In the genomic region with DNA sequence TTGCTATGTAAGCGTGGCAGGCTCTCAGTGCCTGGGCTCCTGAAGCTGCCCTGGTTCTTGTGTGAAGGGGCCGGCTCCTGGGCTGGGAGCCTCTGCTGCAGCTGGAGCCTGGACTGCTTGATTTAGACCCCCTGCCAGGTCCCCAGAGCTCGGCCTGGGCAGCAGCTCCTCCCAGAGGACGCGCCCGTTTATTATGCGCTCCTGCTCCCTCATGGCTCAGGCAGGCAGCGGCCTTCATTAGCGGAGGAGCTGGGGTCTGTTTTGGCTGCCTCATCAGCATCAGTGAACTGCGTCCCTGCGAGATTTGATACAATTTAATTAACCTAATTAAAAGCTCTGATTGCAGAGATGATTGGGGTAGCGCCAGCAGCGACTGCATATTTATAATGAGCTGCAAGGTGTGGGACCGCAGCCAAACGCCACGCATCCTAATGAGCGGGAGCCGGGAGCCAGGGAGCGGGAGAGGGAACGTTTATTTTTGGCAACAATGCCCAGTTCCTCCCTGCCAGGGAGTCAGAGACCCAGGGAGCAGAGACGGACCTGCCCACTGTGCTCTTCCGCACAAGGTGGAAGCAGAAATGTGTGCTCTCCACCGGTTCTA, we compare ENCODE assay signal across 8 cellular contexts. TPM values are rescaled to one million over a fixed set of nuclear protein-coding genes. Genes with fewer than 3 reads are reported as not detected.
DNase-seq lines count a peak whose midpoint lies in the region; ATAC-seq and TF ChIP-seq lines count a peak whose summit lies in the region.

No MANE protein-coding gene starts in this region.

- peak overlapping the region; percentile 64 for H3K27ac Mint-ChIP-seq in mesothelial cell of epicardium

- H3K4me1 Mint-ChIP-seq in mesothelial cell of epicardium: peaks cover 45% of the 10 kb centered on the region

- ATAC-seq in sciatic nerve: no peak

- intact Hi-C loops in sciatic nerve (cut with DNase I) (loop anchor here (10.0 kb wide), 1 partner anchor 786 kb away; no protein-coding TSS in a partner anchor), lower leg skin (cut with DNase I; ENCODE audit: low total_unique reads) (loop anchor here (10.0 kb wide), 1 partner anchor 806 kb away; no protein-coding TSS in a partner anchor)

- H3K4me3 ChIP-seq in astrocyte of the spinal cord (ENCODE audit: low read depth, low read length): no peak overlapping the region
- no peak overlapping the region for H3K4me3 ChIP-seq in lower leg skin (ENCODE audit: low read depth, poor library complexity, severe bottlenecking)
- no peak overlapping the region for H3K4me3 ChIP-seq in effector memory CD4-positive, alpha-beta T cell (ENCODE audit: insufficient read depth, low read depth, low read length, poor library complexity, severe bottlenecking)

- 17 to 28% methylated on average over 15 to 23 of the region's 23 CpGs for WGBS in lower leg skin, 2 donors

- TF ChIP-seq POLR2A in lower leg skin (IDR thresholded peaks at IDR 0.05): no peak

- in situ Hi-C loops in astrocyte of the spinal cord (cut with HindIII; ENCODE audit: low sequenced_read_pairs): no loop called here

- H3K9me3 ChIP-seq in effector memory CD4-positive, alpha-beta T cell (ENCODE audit: control insufficient read depth, low read length): no peaks in the 10 kb centered on the region

- H3K36me3 ChIP-seq in effector memory CD4-positive, alpha-beta T cell (ENCODE audit: control insufficient read depth, insufficient read depth, low read length): peaks cover 17% of the 10 kb centered on the region

- H3K27me3 Mint-ChIP-seq in mesothelial cell of epicardium (ENCODE audit: low read depth): peaks cover 4% of the 10 kb centered on the region

- TF ChIP-seq CTCF in astrocyte of the spinal cord (IDR thresholded peaks at IDR 0.05; ENCODE audit: low read depth, low read length) (peak; percentile 34), mesothelial cell of epicardium (IDR thresholded peaks at IDR 0.05; ENCODE audit: unreplicated experiment) (no peak), lower leg skin (IDR thresholded peaks at IDR 0.05) (no peak)

- DNase-seq in DMS 273 (lab: John Stamatoyannopoulos, UW; ENCODE audit: unreplicated experiment): peak; percentile 100
- peak; percentile 60 for DNase-seq in NCI-H1694 treated with DMSO at 0.1 percent for 48 hours (lab: John Stamatoyannopoulos, UW)
- DNase-seq in astrocyte of the spinal cord (ENCODE audit: low read depth, low spot score): peak; percentile 63
- no peak for DNase-seq in mesothelial cell of epicardium (ENCODE audit: low spot score in 2 of 2, unreplicated experiment in 2 of 2)
- DNase-seq in sciatic nerve (ENCODE audit: low spot score): no peak
- DNase-seq in lower leg skin (ENCODE audit: low spot score in 2 of 2): no peak
- no peak for DNase-seq in effector memory CD4-positive, alpha-beta T cell
- DNase-seq in LoVo (ENCODE audit: low spot score): no peak

- H3K27ac ChIP-seq in effector memory CD4-positive, alpha-beta T cell (ENCODE audit: insufficient read depth, low read length, poor library complexity, severe bottlenecking): no peak overlapping the region

- H3K4me1 ChIP-seq in effector memory CD4-positive, alpha-beta T cell (ENCODE audit: control insufficient read depth, insufficient read depth, low read length, poor library complexity, severe bottlenecking): peaks cover 18% of the 10 kb centered on the region

- H3K9me3 Mint-ChIP-seq in mesothelial cell of epicardium: no peaks in the 10 kb centered on the region

- H3K36me3 Mint-ChIP-seq in mesothelial cell of epicardium: peaks cover 12% of the 10 kb centered on the region

- no peak overlapping the region for H3K4me3 Mint-ChIP-seq in mesothelial cell of epicardium

- H3K27me3 ChIP-seq in effector memory CD4-positive, alpha-beta T cell (replicated peaks; ENCODE audit: control insufficient read depth, insufficient read depth, low read length, poor library complexity, severe bottlenecking): no peaks in the 10 kb centered on the region

RNA-seq across cellular contexts. Expression of a gene that starts 16.6 kb away (rescaled TPM):
- total RNA-seq in mesothelial cell of epicardium (32.3 to 37.2 TPM (median 36.5 TPM) in 3 replicates), sciatic nerve (32.6 TPM), lower leg skin (10 to 100 TPM; 34.6 to 49.8 (median 37.9) TPM)

RNA-seq across cellular contexts. Expression of a gene that starts 17.4 kb away (rescaled TPM):
- total RNA-seq in mesothelial cell of epicardium (0.16 to 0.45 TPM (median 0.29 TPM) in 3 replicates), sciatic nerve (19.1 TPM), lower leg skin (10 to 100 TPM; 19.1 to 53.3 (median 35.4) TPM)

RNA-seq across cellular contexts. Expression of a gene that starts 23.9 kb away (rescaled TPM):
- 46.1 to 50.6 TPM (median 46.2 TPM) in 3 replicates for total RNA-seq in mesothelial cell of epicardium
- 27.9 TPM for total RNA-seq in sciatic nerve
- 10 to 100 TPM; 20.1 to 25.8 (median 21.9) TPM for total RNA-seq in lower leg skin

RNA-seq across cellular contexts. Expression of a gene that starts 39.4 kb away (rescaled TPM):
- total RNA-seq in mesothelial cell of epicardium (69.8 to 82.2 TPM (median 80.7 TPM) in 3 replicates), sciatic nerve (47.9 TPM), lower leg skin (10 to 100 TPM; 33.6 to 68.9 (median 36.9) TPM)

Comparison
In these comparisons a context has a peak if more than half of its experiments do, and no peak if none do; other contexts are left out.
1. DNase-seq: peak in DMS 273 (single experiment), NCI-H1694 treated with DMSO at 0.1 percent for 48 hours (single experiment) and astrocyte of the spinal cord (single experiment); none in mesothelial cell of epicardium (0 of 2), sciatic nerve (single experiment), lower leg skin (0 of 2), effector memory CD4-positive, alpha-beta T cell (0 of 3) and LoVo (single experiment).
2. RNA of a gene that starts 17.4 kb away (total RNA-seq): 19.1 to 53.3 TPM in lower leg skin and 19.1 TPM in sciatic nerve (single experiment); 0.16 to 0.45 TPM in mesothelial cell of epicardium; every median in the first group is over 10 times any median in the second.